Comparison of ENCODE assay signal across 11 cellular contexts in genomic region chr11:118953265-118953664, GRCh38. TPM values are rescaled to one million over a fixed set of nuclear protein-coding genes. Genes with fewer than 3 reads are reported as not detected.
DNase-seq lines count a peak whose midpoint lies in the region; ATAC-seq and TF ChIP-seq lines count a peak whose summit lies in the region.
"Had no signal": no experiment of that assay in that cellular context is flagged by ENCODE, and none has a peak within 500 bp of the region (broad histone marks: within the 10 kb centered on the region; RNA-seq: fewer than 3 reads in every experiment).

No MANE protein-coding gene starts in this region.

- CTCF ChIA-PET in WTC11 (lab: Charles Lee) = interaction anchor here (0.6 to 2.2 kb wide), 9 partner anchors 22 to 294 kb away, joined by 3 to 16 read pairs (median 4); partner anchors contain the start of gene BCL9L

- POLR2A ChIA-PET in WTC11 (lab: Charles Lee) = no interaction called here

- ATAC-seq in WTC11 (peak; percentile 36), GM18519 (IDR thresholded peaks at IDR 0.05; ENCODE audit: low FRiP score, unreplicated experiment) (no peak), HG03039 (IDR thresholded peaks at IDR 0.05; ENCODE audit: unreplicated experiment) (no peak)

- H3K9me3 Mint-ChIP-seq in WTC11 = no peaks in the 10 kb centered on the region

- H3K27me3 Mint-ChIP-seq in WTC11 (ENCODE audit: low read depth) = peaks cover 21% of the 10 kb centered on the region

- H3K36me3 Mint-ChIP-seq in WTC11 = no peaks in the 10 kb centered on the region

- DNase-seq in DMS79 treated with DMSO at 0.1 percent for 48 hours (lab: John Stamatoyannopoulos, UW) (peak; percentile 64), NCI-H1417 (lab: John Stamatoyannopoulos, UW) (peak; percentile 88 to 100 (median 95)), WTC11 (ENCODE audit: low spot score) (peak; percentile 73), left kidney (ENCODE audit: low read depth, low spot score) (peak; percentile 81), OCI-M2 (lab: John Stamatoyannopoulos, UW; ENCODE audit: unreplicated experiment) (no peak)
- DNase-seq in activated CD8-positive, alpha-beta memory T cell treated with anti-CD3 and anti-CD28 coated beads, Interleukin-2, amount 50 U/mL, for 48 hours = no peak

- no peak overlapping the region for H3K27ac Mint-ChIP-seq in WTC11

- no peak for TF ChIP-seq CTCF in WTC11 (IDR thresholded peaks at IDR 0.05)

- H3K4me1 Mint-ChIP-seq in WTC11 = peaks cover 14% of the 10 kb centered on the region

- H3K4me3 Mint-ChIP-seq in WTC11 = no peak overlapping the region

TF ChIP-seq in WTC11, 78 proteins besides CTCF, POLR2A, EP300 and RAD21:
- TF ChIP-seq E2F5 (CRISPR knock-in tag; IDR thresholded peaks at IDR 0.05) (no peak), ZNF232 (CRISPR knock-in tag; IDR thresholded peaks at IDR 0.05) (no peak), NR2C2 (CRISPR knock-in tag; IDR thresholded peaks at IDR 0.05) (no peak), ATF6 (CRISPR knock-in tag; IDR thresholded peaks at IDR 0.05) (no peak), E2F1 (CRISPR knock-in tag; IDR thresholded peaks at IDR 0.05) (no peak), CREM (CRISPR knock-in tag; IDR thresholded peaks at IDR 0.05) (no peak), ZNF138 (CRISPR knock-in tag; conservative IDR thresholded peaks at IDR 0.05) (no peak)
TF ChIP-seq in WTC11: peak in this region for 0.

RNA-seq across cellular contexts. Expression of gene UPK2, which starts 2.8 kb away (rescaled TPM):
- total RNA-seq in WTC11 (2021) = not detected in 3 replicates
- total RNA-seq: cardiac septum, omental fat pad, SJSA1 had no signal

RNA-seq across cellular contexts. Expression of gene FOXR1, which starts 18.3 kb away (rescaled TPM):
- not detected in 3 replicates for total RNA-seq in WTC11 (2021)
- total RNA-seq: cardiac septum, omental fat pad, SJSA1 had no signal

RNA-seq across cellular contexts. Expression of gene BCL9L, which starts 27.5 kb away (rescaled TPM):
- 62.1 to 65.3 TPM (median 64.7 TPM) in 3 replicates for total RNA-seq in WTC11 (2021)

RNA-seq across cellular contexts. Expression of gene CENATAC, which starts 44.7 kb away (rescaled TPM):
- 39.1 to 42.1 TPM (median 41.7 TPM) in 3 replicates for total RNA-seq in WTC11 (2021)

Comparison
In these comparisons a context has a peak if more than half of its experiments do, and no peak if none do; other contexts are left out.
1. DNase-seq: peak in DMS79 treated with DMSO at 0.1 percent for 48 hours (single experiment), NCI-H1417 (3 of 3), WTC11 (single experiment) and left kidney (single experiment); none in activated CD8-positive, alpha-beta memory T cell treated with anti-CD3 and anti-CD28 coated beads, Interleukin-2, amount 50 U/mL, for 48 hours (single experiment) and OCI-M2 (single experiment).